In the genomic region with DNA sequence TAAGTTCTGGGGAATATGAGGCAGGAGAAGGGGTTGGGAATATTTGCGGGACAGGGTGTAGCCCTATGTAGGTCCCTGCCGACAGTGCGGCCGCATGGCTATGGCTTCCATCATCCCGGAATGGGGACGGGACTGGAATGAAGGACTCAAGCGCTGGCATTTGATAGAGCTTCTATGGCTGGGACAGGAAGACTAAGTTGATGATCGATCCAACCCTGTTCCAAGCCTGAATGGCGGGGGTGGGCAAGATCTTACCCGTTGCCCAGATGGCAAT, we compare ENCODE assay signal across 9 cellular contexts. TPM values are rescaled to one million over a fixed set of nuclear protein-coding genes. Genes with fewer than 3 reads are reported as not detected.
DNase-seq lines count a peak whose midpoint lies in the region; ATAC-seq and TF ChIP-seq lines count a peak whose summit lies in the region.
"Had no signal": no experiment of that assay in that cellular context is flagged by ENCODE, and none has a peak within 500 bp of the region (broad histone marks: within the 10 kb centered on the region; RNA-seq: fewer than 3 reads in every experiment).

No MANE protein-coding gene starts in this region.

- BruUV-seq in IMR-90 (replicated peaks; lab: Mats Ljungman, UMichigan): no TSS peak

- H3K4me1 Mint-ChIP-seq in CD8-positive, alpha-beta memory T cell: peaks cover 24 to 45% (median 25%) of the 10 kb centered on the region in 3 donors
- H3K4me1 Mint-ChIP-seq in naive thymus-derived CD8-positive, alpha-beta T cell: peaks cover 22 to 39% (median 32%) of the 10 kb centered on the region in 4 donors

- no peak overlapping the region for H3K23ac ChIP-seq in IMR-90 (ENCODE audit: low read depth, low read length)

- H3K56ac ChIP-seq in IMR-90 (ENCODE audit: extremely low read depth, insufficient read depth, low read length): no peak overlapping the region

- TF ChIP-seq CTCF in IMR-90 (conservative IDR thresholded peaks at IDR 0.05; ENCODE audit: low read depth, low read length) (no peak), colonic mucosa (IDR thresholded peaks at IDR 0.05) (no peak)

- peak overlapping the region; percentile 69; the same call in 1 of the 2 replicates for H3K4me2 ChIP-seq in IMR-90 (ENCODE audit: low read depth, low read length)

- H3K9me1 ChIP-seq in IMR-90 (ENCODE audit: insufficient read depth, low read length): 0 out of 2 replicates have a peak, but pooled peaks cover 2% of the 10 kb centered on the region

- in situ Hi-C loops in IMR-90 (cut with MboI; ENCODE audit: low sequenced_read_pairs): no loop called here

- no peak overlapping the region for H3K18ac ChIP-seq in IMR-90 (ENCODE audit: low read depth, low read length)

- peaks cover 0 to 4% (median 0%) of the 10 kb centered on the region in 3 donors for H3K36me3 Mint-ChIP-seq in CD8-positive, alpha-beta memory T cell
- peaks cover 0 to 5% (median 0%) of the 10 kb centered on the region in 3 donors for H3K36me3 Mint-ChIP-seq in naive thymus-derived CD8-positive, alpha-beta T cell

- peak overlapping the region in 5 of 8 donors; percentile 14 to 94 (median 82) for H3K27ac Mint-ChIP-seq in CD8-positive, alpha-beta memory T cell
- H3K27ac Mint-ChIP-seq in naive thymus-derived CD8-positive, alpha-beta T cell: peak overlapping the region in 7 of 10 donors; percentile 64 to 95 (median 79)

- CTCF ChIA-PET in CD8-positive, alpha-beta memory T cell (lab: Charles Lee): interaction anchor here (1.0 to 4.8 kb wide), 30 partner anchors 8 to 193 kb away, joined by 3 to 128 read pairs (median 10); a partner anchor contains a TSS
- CTCF ChIA-PET in IMR-90 (lab: Yijun Ruan, JAX): interaction anchor here (0.7 to 1.8 kb wide), 12 partner anchors 8 to 111 kb away, joined by 3 to 17 read pairs (median 4); no protein-coding TSS in a partner anchor

- H3K9me3 ChIP-seq in CD8-positive, alpha-beta memory T cell (ENCODE audit: low read length): no peaks in the 10 kb centered on the region
- H3K9me3 ChIP-seq in IMR-90 (ENCODE audit: control insufficient read depth, insufficient read depth, low read length): peaks cover 6% of the 10 kb centered on the region; the same call in 1 of the 2 replicates
- no peaks in the 10 kb centered on the region for H3K9me3 ChIP-seq in colonic mucosa

- no peak overlapping the region for H4K5ac ChIP-seq in IMR-90 (ENCODE audit: low read depth, low read length)

- H3K4me3 Mint-ChIP-seq in CD8-positive, alpha-beta memory T cell: peak overlapping the region; percentile 93 to 99 (median 98)
- H3K4me3 Mint-ChIP-seq in naive thymus-derived CD8-positive, alpha-beta T cell: peak overlapping the region; percentile 89 to 98 (median 96)

- no peak overlapping the region for H3K9ac ChIP-seq in IMR-90 (ENCODE audit: low read depth, low read length)
- peak overlapping the region; percentile 28 to 58 for H3K9ac ChIP-seq in colonic mucosa (ENCODE audit: low read depth in 2 of 2, low read length in 2 of 2)

- H2AK5ac ChIP-seq in IMR-90 (ENCODE audit: low read depth, low read length): no peak overlapping the region

- no peak overlapping the region for H2AK9ac ChIP-seq in IMR-90 (replicated peaks; ENCODE audit: low read depth, low read length, poor library complexity)

- intact Hi-C loops in IMR-90 (cut with micrococcal nuclease) (loop anchor here (1.0 kb wide), 1 partner anchor 109 kb away; no protein-coding TSS in a partner anchor), colonic mucosa (cut with DNase I) (loop anchor here (5.0 kb wide), 1 partner anchor 109 kb away; no protein-coding TSS in a partner anchor)

- no peak overlapping the region for H2AFZ ChIP-seq in IMR-90 (replicated peaks; ENCODE audit: low read length, poor library complexity)

- H3K4me1 ChIP-seq in CD8-positive, alpha-beta memory T cell (ENCODE audit: insufficient read depth, low read length): peaks cover 28% of the 10 kb centered on the region
- H3K4me1 ChIP-seq in IMR-90 (ENCODE audit: control insufficient read depth, insufficient read depth, low read length): peaks cover 2% of the 10 kb centered on the region; the same call in 1 of the 2 replicates
- H3K4me1 ChIP-seq in colonic mucosa: peaks cover 12% of the 10 kb centered on the region

- POLR2A ChIA-PET in CD8-positive, alpha-beta memory T cell (lab: Charles Lee): interaction anchor here (0.5 to 1.4 kb wide), 6 partner anchors 109 to 1975 kb away, joined by 3 to 9 read pairs (median 4); a partner anchor contains a TSS
- POLR2A ChIA-PET in IMR-90 (lab: Charles Lee; ENCODE audit: unreplicated experiment): no interaction called here
- POLR2A ChIA-PET in naive thymus-derived CD8-positive, alpha-beta T cell (lab: Charles Lee): interaction anchor here (1.1 to 1.7 kb wide), 5 partner anchors 26 to 172 kb away, joined by 3 to 11 read pairs (median 5); a partner anchor contains a TSS

- no peak overlapping the region for H2BK20ac ChIP-seq in IMR-90 (ENCODE audit: low read depth, low read length)

- dilution Hi-C loops in IMR-90 (cut with HindIII; ENCODE audit: low sequenced_read_pairs, unreplicated experiment): no loop called here

- no peaks in the 10 kb centered on the region for H3K36me3 ChIP-seq in CD8-positive, alpha-beta memory T cell (ENCODE audit: insufficient read depth, low read length)
- H3K36me3 ChIP-seq in IMR-90 (ENCODE audit: control insufficient read depth, insufficient read depth, low read length): no peaks in the 10 kb centered on the region
- H3K36me3 ChIP-seq in colonic mucosa: no peaks in the 10 kb centered on the region

- H3K27ac ChIP-seq in CD8-positive, alpha-beta memory T cell (ENCODE audit: low read depth, low read length): no peak overlapping the region
- H3K27ac ChIP-seq in IMR-90 (ENCODE audit: insufficient read depth, low read length) (no peak overlapping the region), colonic mucosa (no peak overlapping the region)

- no peak overlapping the region for H2BK120ac ChIP-seq in IMR-90 (ENCODE audit: low read depth, low read length)

- peak in 1 of 5 donors; percentile 33 for DNase-seq in CD8-positive, alpha-beta memory T cell
- DNase-seq in IMR-90 (no peak), colonic mucosa (no peak), iPS-NIHi7 (ENCODE audit: extremely low spot score) (no peak), NAMALWA (ENCODE audit: low spot score) (no peak)
- DNase-seq in naive thymus-derived CD8-positive, alpha-beta T cell: no peak

- H3K4me3 ChIP-seq in CD8-positive, alpha-beta memory T cell (ENCODE audit: low read length): peak overlapping the region; percentile 89
- H3K4me3 ChIP-seq in IMR-90 (ENCODE audit: insufficient read depth, low read depth, low read length): no peak overlapping the region
- H3K4me3 ChIP-seq in colonic mucosa: peak overlapping the region; percentile 32

- H2BK5ac ChIP-seq in IMR-90 (ENCODE audit: low read depth, low read length, poor library complexity, severe bottlenecking): no peak overlapping the region

- H4K20me1 ChIP-seq in IMR-90 (ENCODE audit: insufficient read depth, low read length): peaks cover 8% of the 10 kb centered on the region; the same call in 1 of the 2 replicates

- H3K4ac ChIP-seq in IMR-90 (ENCODE audit: low read depth, low read length): no peak overlapping the region

- H3K9me3 Mint-ChIP-seq in CD8-positive, alpha-beta memory T cell: no peaks in the 10 kb centered on the region
- H3K9me3 Mint-ChIP-seq in naive thymus-derived CD8-positive, alpha-beta T cell: no peaks in the 10 kb centered on the region

- no peak overlapping the region for H4K91ac ChIP-seq in IMR-90 (ENCODE audit: insufficient read depth, low read depth, low read length)

- no peak overlapping the region for H2BK15ac ChIP-seq in IMR-90 (ENCODE audit: low read depth, low read length)

- H3K14ac ChIP-seq in IMR-90 (replicated peaks; ENCODE audit: low read depth, low read length): no peak overlapping the region

- H4K8ac ChIP-seq in IMR-90 (ENCODE audit: low read depth in 2 of 2, low read length in 2 of 2): no peak overlapping the region

- no peak for TF ChIP-seq RAD21 in IMR-90 (IDR thresholded peaks at IDR 0.05; ENCODE audit: low read length)

- WGBS in IMR-90 (ENCODE audit: extremely low coverage in 2 of 2, insufficient read length in 1 of 2), 2 experiments: no CpG with 5 or more reads among the region's 10 CpGs

- no peaks in the 10 kb centered on the region for H3K79me1 ChIP-seq in IMR-90 (ENCODE audit: low read depth in 1 of 2, low read length in 2 of 2)

- peaks cover 36% of the 10 kb centered on the region for H3K27me3 ChIP-seq in CD8-positive, alpha-beta memory T cell (ENCODE audit: insufficient read depth, low read length, poor library complexity, severe bottlenecking)
- H3K27me3 ChIP-seq in IMR-90 (ENCODE audit: control insufficient read depth, insufficient read depth, low read length) (peaks cover 70% of the 10 kb centered on the region), colonic mucosa (peaks cover 34% of the 10 kb centered on the region)

- ATAC-seq in IMR-90 (ENCODE audit: low read depth) (no peak), HG03280 (IDR thresholded peaks at IDR 0.05; ENCODE audit: unreplicated experiment) (no peak), HG02610 (IDR thresholded peaks at IDR 0.05; ENCODE audit: unreplicated experiment) (no peak)
- peak; percentile 37 to 42 for ATAC-seq in naive thymus-derived CD8-positive, alpha-beta T cell

- no peak for TF ChIP-seq POLR2A in IMR-90 (IDR thresholded peaks at IDR 0.05; ENCODE audit: low read depth, low read length)

- peaks cover 27 to 31% of the 10 kb centered on the region in 2 donors for H3K27me3 Mint-ChIP-seq in CD8-positive, alpha-beta memory T cell
- peaks cover 6 to 33% (median 22%) of the 10 kb centered on the region in 5 donors for H3K27me3 Mint-ChIP-seq in naive thymus-derived CD8-positive, alpha-beta T cell

TF ChIP-seq in IMR-90, 13 proteins besides CTCF, POLR2A, EP300 and RAD21:
- TF ChIP-seq RFX5 (IDR thresholded peaks at IDR 0.05; ENCODE audit: low read depth, low read length): no peak

RNA-seq across cellular contexts. Expression of a gene that starts 47.1 kb away (rescaled TPM):
- total RNA-seq in CD8-positive, alpha-beta memory T cell: under 1 TPM; 0.04 to 0.50 TPM
- not detected for polyA plus RNA-seq in CD8-positive, alpha-beta memory T cell
- total RNA-seq in IMR-90 (2012; rRNA removed): not detected in 2 replicates
- not detected in 2 replicates for polyA plus RNA-seq in IMR-90 (2012; rRNA removed)
- polyA plus RNA-seq in IMR-90 (2012; cell fraction: cytosol; rRNA removed): 0.01 TPM in 1 of 2 replicates, not detected in the other
- 0.13 and 0.15 TPM in 2 replicates for polyA plus RNA-seq in IMR-90 (2012; cell fraction: nucleus; rRNA removed; ENCODE audit: low replicate concordance)
- total RNA-seq in colonic mucosa: 1 to 10 TPM; 1.1 to 4.2 TPM
- under 1 TPM; 0.16 to 0.60 TPM for total RNA-seq in naive thymus-derived CD8-positive, alpha-beta T cell
- not detected for polyA plus RNA-seq in naive thymus-derived CD8-positive, alpha-beta T cell
- total RNA-seq: LHCN-M2 had no signal

Comparison
In these comparisons a context has a peak if more than half of its experiments do, and no peak if none do; other contexts are left out.
1. ATAC-seq: peak in naive thymus-derived CD8-positive, alpha-beta T cell (2 of 2); none in IMR-90 (single experiment), HG03280 (single experiment) and HG02610 (single experiment).